In the genomic region with DNA sequence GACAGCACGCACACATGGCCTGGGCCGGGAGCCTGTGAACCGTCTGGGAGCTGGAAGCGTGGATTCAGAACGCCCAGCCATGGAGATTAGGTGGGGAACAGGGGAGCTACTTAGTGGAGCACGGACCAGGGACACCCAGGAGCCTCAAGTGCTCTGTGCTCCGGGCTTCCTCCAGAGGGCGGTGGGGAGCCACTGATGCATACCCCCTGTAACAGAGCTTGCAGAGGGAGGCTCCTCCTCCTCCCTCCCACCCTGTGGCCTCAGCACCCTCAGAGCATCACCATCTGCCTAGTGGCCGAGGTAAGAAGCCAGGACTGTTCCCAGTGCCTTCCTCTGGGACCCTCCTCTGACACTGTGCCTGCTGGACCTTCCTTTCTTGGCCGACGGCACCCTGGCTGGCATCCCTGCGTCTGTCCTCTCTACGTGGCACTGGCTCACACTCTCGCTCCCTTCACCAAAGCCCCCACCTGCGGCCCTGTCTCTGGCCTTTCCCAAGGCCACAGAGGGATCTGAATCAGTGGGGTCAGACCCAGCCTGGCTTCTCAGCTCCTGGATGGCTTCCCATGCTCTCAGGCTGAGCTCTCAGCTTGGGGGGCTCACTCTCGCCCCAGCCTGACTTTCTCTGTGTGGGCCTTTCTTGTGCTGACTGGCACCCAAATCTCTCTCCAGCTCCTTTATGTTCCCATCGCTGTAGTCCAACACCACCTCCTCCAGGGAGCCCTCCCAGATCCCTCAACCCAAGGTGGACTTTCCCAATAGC, we compare ENCODE assay signal across 8 cellular contexts.
DNase-seq lines count a peak whose midpoint lies in the region; ATAC-seq and TF ChIP-seq lines count a peak whose summit lies in the region.

No MANE protein-coding gene starts in this region.

- H3K36me3 Mint-ChIP-seq in glutamatergic neuron (ENCODE audit: unreplicated experiment) (peaks cover 16% of the 10 kb centered on the region), MCF 10A (ENCODE audit: insufficient read depth, unreplicated experiment) (no peaks in the 10 kb centered on the region)

- H4K20me1 ChIP-seq in Karpas-422 (ENCODE audit: insufficient read depth, low read depth, low read length) (no peaks in the 10 kb centered on the region), smooth muscle cell (ENCODE audit: low read depth) (no peaks in the 10 kb centered on the region)

- no peaks in the 10 kb centered on the region for H3F3A ChIP-seq in smooth muscle cell (ENCODE audit: low read depth)

- H3K4me1 ChIP-seq in Karpas-422 (ENCODE audit: low read length), result peaks cover 8% of the 10 kb centered on the region
- H3K4me1 ChIP-seq in smooth muscle cell (ENCODE audit: low read depth), result no peaks in the 10 kb centered on the region

- BruUV-seq in MCF 10A (replicated peaks; lab: Mats Ljungman, UMichigan), result no TSS peak

- peaks cover 10% of the 10 kb centered on the region for H3K27me3 Mint-ChIP-seq in glutamatergic neuron (ENCODE audit: unreplicated experiment)
- no peaks in the 10 kb centered on the region for H3K27me3 Mint-ChIP-seq in MCF 10A (ENCODE audit: insufficient read depth, unreplicated experiment)

- no peaks in the 10 kb centered on the region for H3K36me3 ChIP-seq in Karpas-422 (ENCODE audit: insufficient read depth, low read length)
- no peaks in the 10 kb centered on the region for H3K36me3 ChIP-seq in smooth muscle cell (ENCODE audit: low read depth)

- intact Hi-C loops in MCF 10A (cut with micrococcal nuclease), result no loop called here

- CTCF ChIA-PET in MCF 10A (lab: Yijun Ruan, JAX), result no interaction called here

- H3K9me3 ChIP-seq in Karpas-422 (ENCODE audit: low read length) (no peaks in the 10 kb centered on the region), smooth muscle cell (replicated peaks; ENCODE audit: low read depth) (no peaks in the 10 kb centered on the region)

- H3K4me2 ChIP-seq in Karpas-422 (ENCODE audit: low read depth, low read length, poor library complexity, severe bottlenecking) (no peak overlapping the region), smooth muscle cell (no peak overlapping the region)

- H3K27me3 ChIP-seq in Karpas-422 (ENCODE audit: low read length), result no peaks in the 10 kb centered on the region
- H3K27me3 ChIP-seq in smooth muscle cell (ENCODE audit: low read depth), result peaks cover 20% of the 10 kb centered on the region

- POLR2A ChIA-PET in MCF 10A (lab: Yijun Ruan, JAX), result no interaction called here

- in situ Hi-C loops in SK-MEL-5 (cut with HindIII; ENCODE audit: low pct_unique_long_range_greater_than_20kb, low sequenced_read_pairs), result no loop called here

- H3K9me2 ChIP-seq in Karpas-422 (replicated peaks; ENCODE audit: insufficient read depth, low read length), result no peaks in the 10 kb centered on the region

- H3K79me2 ChIP-seq in Karpas-422 (ENCODE audit: low read length) (no peaks in the 10 kb centered on the region), smooth muscle cell (ENCODE audit: low read depth) (no peaks in the 10 kb centered on the region)

- H3K4me3 Mint-ChIP-seq in glutamatergic neuron (ENCODE audit: unreplicated experiment) (no peak overlapping the region), MCF 10A (ENCODE audit: unreplicated experiment) (no peak overlapping the region)

- H3K4me3 ChIP-seq in Karpas-422 (ENCODE audit: low read length) (no peak overlapping the region; the same call in 1 of the 2 replicates), smooth muscle cell (no peak overlapping the region)

- H3K27ac Mint-ChIP-seq in glutamatergic neuron (ENCODE audit: unreplicated experiment), result no peak overlapping the region
- no peak overlapping the region for H3K27ac Mint-ChIP-seq in MCF 10A (ENCODE audit: low read depth, unreplicated experiment)

- ATAC-seq in esophagus mucosa (peak; percentile 30), GM21390 (IDR thresholded peaks at IDR 0.05; ENCODE audit: unreplicated experiment) (no peak)

- H3K27ac ChIP-seq in Karpas-422 (ENCODE audit: low read length), result no peak overlapping the region
- H3K27ac ChIP-seq in smooth muscle cell (ENCODE audit: low read depth), result no peak overlapping the region

- DNase-seq in COLO668 (lab: John Stamatoyannopoulos, UW; ENCODE audit: unreplicated experiment), result peak; percentile 80
- peak; percentile 91 for DNase-seq in Karpas-422
- peak; percentile 83 for DNase-seq in SK-MEL-5 (ENCODE audit: low read depth, low spot score)
- no peak for DNase-seq in smooth muscle cell (lab: John Stamatoyannopoulos, UW; ENCODE audit: unreplicated experiment)
- DNase-seq in glutamatergic neuron, result no peak
- DNase-seq in MCF 10A (ENCODE audit: unreplicated experiment), result no peak

- H3K9ac ChIP-seq in Karpas-422 (ENCODE audit: low read length), result peak overlapping the region; percentile 24; the same call in 1 of the 2 replicates
- H3K9ac ChIP-seq in smooth muscle cell (ENCODE audit: low read depth), result no peak overlapping the region

- 51% methylated on average over 17 of the region's 17 CpGs for WGBS in smooth muscle cell (ENCODE audit: low lambda C conversion rate)

- H2AFZ ChIP-seq in Karpas-422 (ENCODE audit: low read length), result no peak overlapping the region
- no peak overlapping the region for H2AFZ ChIP-seq in smooth muscle cell (ENCODE audit: low read depth)

- TF ChIP-seq CTCF in smooth muscle cell (IDR thresholded peaks at IDR 0.05; ENCODE audit: borderline replicate concordance, insufficient read depth, poor library complexity, severe bottlenecking) (peak; percentile 45), glutamatergic neuron (IDR thresholded peaks at IDR 0.05; ENCODE audit: partially characterized antibody, unreplicated experiment) (no peak), MCF 10A (IDR thresholded peaks at IDR 0.05; ENCODE audit: unreplicated experiment) (no peak)

- H3K4me1 Mint-ChIP-seq in glutamatergic neuron (ENCODE audit: low read depth, unreplicated experiment), result no peaks in the 10 kb centered on the region
- no peaks in the 10 kb centered on the region for H3K4me1 Mint-ChIP-seq in MCF 10A (ENCODE audit: insufficient read depth, unreplicated experiment)

- peaks cover 46% of the 10 kb centered on the region for H3K9me3 Mint-ChIP-seq in glutamatergic neuron (ENCODE audit: unreplicated experiment)
- H3K9me3 Mint-ChIP-seq in MCF 10A (ENCODE audit: unreplicated experiment), result peaks cover 34% of the 10 kb centered on the region

Comparison
In these comparisons a context has a peak if more than half of its experiments do, and no peak if none do; other contexts are left out.
1. DNase-seq: peak in COLO668 (single experiment), Karpas-422 (single experiment) and SK-MEL-5 (single experiment); none in smooth muscle cell (single experiment), glutamatergic neuron (single experiment) and MCF 10A (single experiment).